ENCODE assay signal across 1 cellular context in the genomic region with DNA sequence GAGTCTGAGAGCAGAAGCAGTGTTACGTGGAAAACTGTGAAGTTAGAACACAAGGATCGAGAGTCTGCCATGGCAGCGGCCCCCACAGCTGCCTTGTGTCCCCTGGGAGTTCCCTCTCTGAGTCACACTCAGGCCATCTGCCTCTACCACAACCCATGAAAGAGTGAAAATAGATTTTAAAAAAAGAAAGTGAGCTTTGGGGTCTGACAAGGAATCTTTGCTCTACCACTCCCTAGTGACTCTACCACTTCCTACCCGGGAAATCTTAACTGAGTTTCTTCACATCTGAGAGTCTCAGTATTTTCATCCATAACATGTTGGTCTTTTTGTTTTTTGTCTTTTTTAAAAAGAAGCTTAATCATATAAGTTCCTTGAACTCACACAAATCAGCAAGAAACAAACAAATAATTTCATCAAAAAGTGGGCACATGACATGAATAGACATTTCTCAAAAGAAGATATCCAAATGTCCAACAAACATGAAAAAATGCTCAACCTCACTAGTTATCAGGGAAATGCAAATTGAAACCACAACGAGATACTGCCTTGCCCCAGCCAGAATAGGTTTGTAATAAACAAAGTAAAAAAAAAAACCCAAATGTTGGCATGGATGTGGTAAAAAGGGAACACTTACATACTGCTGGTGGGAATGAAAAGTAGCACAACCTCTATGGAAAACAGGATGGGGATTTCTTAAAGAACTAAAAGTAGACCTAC.
TF ChIP-seq lines count a peak whose summit lies in the region.

No MANE protein-coding gene starts in this region.

TF ChIP-seq in K562, 482 proteins besides CTCF, POLR2A, EP300 and RAD21:
- TF ChIP-seq, protein P1, sequence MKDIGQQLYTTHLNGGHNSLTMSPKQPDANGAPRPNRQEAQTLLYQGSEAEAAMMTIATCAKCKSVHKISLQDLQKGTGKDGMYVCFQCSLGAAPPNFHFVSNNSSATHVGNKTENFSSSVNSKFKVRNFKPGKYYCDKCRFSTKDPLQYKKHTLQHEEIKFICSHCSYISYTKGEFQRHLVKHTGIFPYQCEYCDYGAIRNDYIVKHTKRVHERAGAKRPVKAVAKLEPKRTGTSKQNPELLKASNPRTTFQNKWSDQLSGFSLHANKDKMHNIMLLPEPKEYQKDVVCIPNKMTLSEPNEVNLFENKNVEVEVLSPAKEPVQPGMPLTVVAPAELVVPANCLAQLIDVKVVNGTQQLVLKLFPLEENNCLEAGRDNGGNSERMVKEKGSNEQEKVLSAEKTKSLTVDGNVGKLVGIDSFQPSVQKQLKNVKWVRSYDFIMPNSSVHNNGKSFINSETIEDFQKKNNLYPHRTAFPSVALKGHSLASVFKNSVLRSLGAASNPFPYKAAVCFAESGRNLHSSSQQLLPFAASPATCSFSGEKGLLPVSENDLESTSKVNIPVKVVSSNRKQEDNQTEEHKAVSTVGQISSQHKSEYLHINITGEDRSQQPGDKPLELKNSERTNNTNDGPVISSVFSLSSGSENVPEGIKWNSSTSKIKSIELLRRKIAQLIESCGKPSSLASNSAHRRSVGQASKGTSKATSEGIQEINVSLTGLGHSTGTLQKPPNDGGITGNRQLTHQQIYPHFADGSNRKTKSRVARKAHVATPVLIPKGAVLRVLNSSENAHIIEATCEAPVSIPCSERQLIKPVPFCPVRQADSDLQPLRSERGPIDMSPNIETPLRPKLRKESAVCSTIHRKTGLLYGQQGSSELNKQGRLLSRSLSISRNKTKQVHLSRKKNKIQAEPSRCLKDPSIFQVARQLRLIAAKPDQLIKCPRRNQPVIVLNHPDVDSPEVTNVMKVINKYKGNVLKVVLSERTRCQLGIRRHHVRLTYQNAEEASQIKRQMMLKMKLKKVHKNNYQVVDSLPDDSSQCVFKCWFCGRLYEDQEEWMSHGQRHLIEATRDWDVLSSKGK (CRISPR knock-in tag; IDR thresholded peaks at IDR 0.05), result no peak
- TF ChIP-seq RBM25 (IDR thresholded peaks at IDR 0.05; ENCODE audit: low read depth, low read length, severe bottlenecking) (no peak), MCM5 (IDR thresholded peaks at IDR 0.05; ENCODE audit: low read depth) (no peak), GABPB2 (CRISPR knock-in tag; conservative IDR thresholded peaks at IDR 0.05) (no peak), RBM17 (IDR thresholded peaks at IDR 0.05; ENCODE audit: borderline replicate concordance, low read depth, low read length) (no peak), HDAC6 (IDR thresholded peaks at IDR 0.05; ENCODE audit: low read depth, low read length) (no peak), HMG20A (CRISPR knock-in tag; conservative IDR thresholded peaks at IDR 0.05) (no peak), SIN3B (IDR thresholded peaks at IDR 0.05; ENCODE audit: low read depth) (no peak), MAZ (CRISPR knock-in tag; conservative IDR thresholded peaks at IDR 0.05 in 1 of 2, IDR thresholded peaks at IDR 0.05 in 1 of 2) (no peak), ARID2 (IDR thresholded peaks at IDR 0.05) (no peak), JUNB (CRISPR knock-in tag; conservative IDR thresholded peaks at IDR 0.05) (no peak)
- TF ChIP-seq, protein P2, sequence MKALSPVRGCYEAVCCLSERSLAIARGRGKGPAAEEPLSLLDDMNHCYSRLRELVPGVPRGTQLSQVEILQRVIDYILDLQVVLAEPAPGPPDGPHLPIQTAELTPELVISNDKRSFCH (CRISPR knock-in tag; IDR thresholded peaks at IDR 0.05), result no peak
- TF ChIP-seq, protein P2 (tag; IDR thresholded peaks at IDR 0.05), result no peak
- TF ChIP-seq, protein P3, sequence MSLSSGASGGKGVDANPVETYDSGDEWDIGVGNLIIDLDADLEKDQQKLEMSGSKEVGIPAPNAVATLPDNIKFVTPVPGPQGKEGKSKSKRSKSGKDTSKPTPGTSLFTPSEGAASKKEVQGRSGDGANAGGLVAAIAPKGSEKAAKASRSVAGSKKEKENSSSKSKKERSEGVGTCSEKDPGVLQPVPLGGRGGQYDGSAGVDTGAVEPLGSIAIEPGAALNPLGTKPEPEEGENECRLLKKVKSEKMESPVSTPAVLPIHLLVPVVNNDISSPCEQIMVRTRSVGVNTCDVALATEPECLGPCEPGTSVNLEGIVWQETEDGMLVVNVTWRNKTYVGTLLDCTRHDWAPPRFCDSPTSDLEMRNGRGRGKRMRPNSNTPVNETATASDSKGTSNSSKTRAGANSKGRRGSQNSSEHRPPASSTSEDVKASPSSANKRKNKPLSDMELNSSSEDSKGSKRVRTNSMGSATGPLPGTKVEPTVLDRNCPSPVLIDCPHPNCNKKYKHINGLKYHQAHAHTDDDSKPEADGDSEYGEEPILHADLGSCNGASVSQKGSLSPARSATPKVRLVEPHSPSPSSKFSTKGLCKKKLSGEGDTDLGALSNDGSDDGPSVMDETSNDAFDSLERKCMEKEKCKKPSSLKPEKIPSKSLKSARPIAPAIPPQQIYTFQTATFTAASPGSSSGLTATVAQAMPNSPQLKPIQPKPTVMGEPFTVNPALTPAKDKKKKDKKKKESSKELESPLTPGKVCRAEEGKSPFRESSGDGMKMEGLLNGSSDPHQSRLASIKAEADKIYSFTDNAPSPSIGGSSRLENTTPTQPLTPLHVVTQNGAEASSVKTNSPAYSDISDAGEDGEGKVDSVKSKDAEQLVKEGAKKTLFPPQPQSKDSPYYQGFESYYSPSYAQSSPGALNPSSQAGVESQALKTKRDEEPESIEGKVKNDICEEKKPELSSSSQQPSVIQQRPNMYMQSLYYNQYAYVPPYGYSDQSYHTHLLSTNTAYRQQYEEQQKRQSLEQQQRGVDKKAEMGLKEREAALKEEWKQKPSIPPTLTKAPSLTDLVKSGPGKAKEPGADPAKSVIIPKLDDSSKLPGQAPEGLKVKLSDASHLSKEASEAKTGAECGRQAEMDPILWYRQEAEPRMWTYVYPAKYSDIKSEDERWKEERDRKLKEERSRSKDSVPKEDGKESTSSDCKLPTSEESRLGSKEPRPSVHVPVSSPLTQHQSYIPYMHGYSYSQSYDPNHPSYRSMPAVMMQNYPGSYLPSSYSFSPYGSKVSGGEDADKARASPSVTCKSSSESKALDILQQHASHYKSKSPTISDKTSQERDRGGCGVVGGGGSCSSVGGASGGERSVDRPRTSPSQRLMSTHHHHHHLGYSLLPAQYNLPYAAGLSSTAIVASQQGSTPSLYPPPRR (CRISPR knock-in tag; IDR thresholded peaks at IDR 0.05; ENCODE audit: borderline replicate concordance), result no peak
- TF ChIP-seq, protein P4, sequence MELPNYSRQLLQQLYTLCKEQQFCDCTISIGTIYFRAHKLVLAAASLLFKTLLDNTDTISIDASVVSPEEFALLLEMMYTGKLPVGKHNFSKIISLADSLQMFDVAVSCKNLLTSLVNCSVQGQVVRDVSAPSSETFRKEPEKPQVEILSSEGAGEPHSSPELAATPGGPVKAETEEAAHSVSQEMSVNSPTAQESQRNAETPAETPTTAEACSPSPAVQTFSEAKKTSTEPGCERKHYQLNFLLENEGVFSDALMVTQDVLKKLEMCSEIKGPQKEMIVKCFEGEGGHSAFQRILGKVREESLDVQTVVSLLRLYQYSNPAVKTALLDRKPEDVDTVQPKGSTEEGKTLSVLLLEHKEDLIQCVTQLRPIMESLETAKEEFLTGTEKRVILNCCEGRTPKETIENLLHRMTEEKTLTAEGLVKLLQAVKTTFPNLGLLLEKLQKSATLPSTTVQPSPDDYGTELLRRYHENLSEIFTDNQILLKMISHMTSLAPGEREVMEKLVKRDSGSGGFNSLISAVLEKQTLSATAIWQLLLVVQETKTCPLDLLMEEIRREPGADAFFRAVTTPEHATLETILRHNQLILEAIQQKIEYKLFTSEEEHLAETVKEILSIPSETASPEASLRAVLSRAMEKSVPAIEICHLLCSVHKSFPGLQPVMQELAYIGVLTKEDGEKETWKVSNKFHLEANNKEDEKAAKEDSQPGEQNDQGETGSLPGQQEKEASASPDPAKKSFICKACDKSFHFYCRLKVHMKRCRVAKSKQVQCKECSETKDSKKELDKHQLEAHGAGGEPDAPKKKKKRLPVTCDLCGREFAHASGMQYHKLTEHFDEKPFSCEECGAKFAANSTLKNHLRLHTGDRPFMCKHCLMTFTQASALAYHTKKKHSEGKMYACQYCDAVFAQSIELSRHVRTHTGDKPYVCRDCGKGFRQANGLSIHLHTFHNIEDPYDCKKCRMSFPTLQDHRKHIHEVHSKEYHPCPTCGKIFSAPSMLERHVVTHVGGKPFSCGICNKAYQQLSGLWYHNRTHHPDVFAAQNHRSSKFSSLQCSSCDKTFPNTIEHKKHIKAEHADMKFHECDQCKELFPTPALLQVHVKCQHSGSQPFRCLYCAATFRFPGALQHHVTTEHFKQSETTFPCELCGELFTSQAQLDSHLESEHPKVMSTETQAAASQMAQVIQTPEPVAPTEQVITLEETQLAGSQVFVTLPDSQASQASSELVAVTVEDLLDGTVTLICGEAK (IDR thresholded peaks at IDR 0.05), result no peak
- TF ChIP-seq, protein P4 (CRISPR knock-in tag; IDR thresholded peaks at IDR 0.05), result no peak
- TF ChIP-seq, protein P5, sequence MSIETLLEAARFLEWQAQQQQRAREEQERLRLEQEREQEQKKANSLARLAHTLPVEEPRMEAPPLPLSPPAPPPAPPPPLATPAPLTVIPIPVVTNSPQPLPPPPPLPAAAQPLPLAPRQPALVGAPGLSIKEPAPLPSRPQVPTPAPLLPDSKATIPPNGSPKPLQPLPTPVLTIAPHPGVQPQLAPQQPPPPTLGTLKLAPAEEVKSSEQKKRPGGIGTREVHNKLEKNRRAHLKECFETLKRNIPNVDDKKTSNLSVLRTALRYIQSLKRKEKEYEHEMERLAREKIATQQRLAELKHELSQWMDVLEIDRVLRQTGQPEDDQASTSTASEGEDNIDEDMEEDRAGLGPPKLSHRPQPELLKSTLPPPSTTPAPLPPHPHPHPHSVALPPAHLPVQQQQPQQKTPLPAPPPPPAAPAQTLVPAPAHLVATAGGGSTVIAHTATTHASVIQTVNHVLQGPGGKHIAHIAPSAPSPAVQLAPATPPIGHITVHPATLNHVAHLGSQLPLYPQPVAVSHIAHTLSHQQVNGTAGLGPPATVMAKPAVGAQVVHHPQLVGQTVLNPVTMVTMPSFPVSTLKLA (conservative IDR thresholded peaks at IDR 0.05), result no peak
- TF ChIP-seq, protein P6, sequence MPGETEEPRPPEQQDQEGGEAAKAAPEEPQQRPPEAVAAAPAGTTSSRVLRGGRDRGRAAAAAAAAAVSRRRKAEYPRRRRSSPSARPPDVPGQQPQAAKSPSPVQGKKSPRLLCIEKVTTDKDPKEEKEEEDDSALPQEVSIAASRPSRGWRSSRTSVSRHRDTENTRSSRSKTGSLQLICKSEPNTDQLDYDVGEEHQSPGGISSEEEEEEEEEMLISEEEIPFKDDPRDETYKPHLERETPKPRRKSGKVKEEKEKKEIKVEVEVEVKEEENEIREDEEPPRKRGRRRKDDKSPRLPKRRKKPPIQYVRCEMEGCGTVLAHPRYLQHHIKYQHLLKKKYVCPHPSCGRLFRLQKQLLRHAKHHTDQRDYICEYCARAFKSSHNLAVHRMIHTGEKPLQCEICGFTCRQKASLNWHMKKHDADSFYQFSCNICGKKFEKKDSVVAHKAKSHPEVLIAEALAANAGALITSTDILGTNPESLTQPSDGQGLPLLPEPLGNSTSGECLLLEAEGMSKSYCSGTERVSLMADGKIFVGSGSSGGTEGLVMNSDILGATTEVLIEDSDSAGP (CRISPR knock-in tag; IDR thresholded peaks at IDR 0.05), result no peak
